In the genomic region with DNA sequence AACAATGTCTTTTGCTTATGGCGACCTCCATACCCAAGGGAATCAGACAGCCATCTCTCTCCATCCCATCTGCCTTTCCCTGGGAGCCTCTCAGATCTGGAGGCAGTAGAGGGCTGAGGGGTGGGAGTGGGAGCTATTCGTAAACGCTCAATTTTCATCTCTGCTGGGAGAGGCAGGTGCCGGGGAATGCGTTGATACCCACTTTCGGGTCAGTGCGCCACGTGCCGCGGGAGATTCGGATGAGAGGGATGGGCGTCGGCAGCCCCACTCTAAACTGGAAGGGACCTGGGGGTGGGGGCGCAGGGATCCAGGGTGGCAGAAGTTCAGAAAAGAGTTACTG, we compare ENCODE assay signal across 14 cellular contexts. TPM values are rescaled to one million over a fixed set of nuclear protein-coding genes. Genes with fewer than 3 reads are reported as not detected.
DNase-seq lines count a peak whose midpoint lies in the region; ATAC-seq and TF ChIP-seq lines count a peak whose summit lies in the region.
"Had no signal": no experiment of that assay in that cellular context is flagged by ENCODE, and none has a peak within 500 bp of the region (broad histone marks: within the 10 kb centered on the region; RNA-seq: fewer than 3 reads in every experiment).

No MANE protein-coding gene starts in this region.

- DNase-seq in cardiac muscle cell (ENCODE audit: low read depth in 1 of 2, low spot score in 1 of 2) (no peak), Right ventricle myocardium superior (no peak), type B pancreatic cell (ENCODE audit: extremely low spot score, unreplicated experiment) (no peak), OCI-LY7 (ENCODE audit: low spot score) (no peak), glomerular visceral epithelial cell (ENCODE audit: extremely low spot score) (no peak), NCI-H2196 treated with DMSO at 0.1 percent for 48 hours (lab: John Stamatoyannopoulos, UW; ENCODE audit: unreplicated experiment) (no peak)
- DNase-seq: activated CD4-positive, alpha-beta T cell treated with anti-CD3 and anti-CD28 coated beads, Interleukin-2, amount 50 U/mL, for 1 hour; GOT3; NCI-H524 treated with DMSO at 0.1 percent for 48 hours had no signal

- TF ChIP-seq CTCF in cardiac muscle cell (IDR thresholded peaks at IDR 0.05; ENCODE audit: low read depth, low read length) (no peak), brain (conservative IDR thresholded peaks at IDR 0.05) (no peak), type B pancreatic cell (conservative IDR thresholded peaks at IDR 0.05) (no peak), OCI-LY7 (conservative IDR thresholded peaks at IDR 0.05; ENCODE audit: low read length) (no peak)

- BruUV-seq in OCI-LY7 (replicated peaks; lab: Mats Ljungman, UMichigan) = no TSS peak

- CTCF ChIA-PET in OCI-LY7 (lab: Charles Lee; ENCODE audit: unreplicated experiment) = no interaction called here

- H4K20me1 ChIP-seq in OCI-LY7 (ENCODE audit: insufficient read depth, low read length) = no peaks in the 10 kb centered on the region

- peaks cover 11% of the 10 kb centered on the region for H3K4me1 ChIP-seq in cardiac muscle cell (ENCODE audit: low read depth)
- H3K4me1 ChIP-seq in muscle layer of duodenum (ENCODE audit: control insufficient read depth in 1 of 2, insufficient read depth in 2 of 2, low read length in 2 of 2) = peaks cover 0 to 22% of the 10 kb centered on the region in 2 donors
- H3K4me1 ChIP-seq in OCI-LY7 (ENCODE audit: insufficient read depth, low read length, poor library complexity, severe bottlenecking) = no peaks in the 10 kb centered on the region

- POLR2A ChIA-PET in OCI-LY7 (lab: Charles Lee) = no interaction called here

- H3K27me3 ChIP-seq in cardiac muscle cell (peaks cover 45% of the 10 kb centered on the region), muscle layer of duodenum (ENCODE audit: low read depth, low read length) (peaks cover 13% of the 10 kb centered on the region)

- no peaks in the 10 kb centered on the region for H3K9me2 ChIP-seq in OCI-LY7 (ENCODE audit: insufficient read depth, low read length)

- no peak overlapping the region for H3K4me2 ChIP-seq in OCI-LY7 (ENCODE audit: low read length)

- no peak for ATAC-seq in Right ventricle myocardium superior (ENCODE audit: poor library complexity)

- peaks cover 57% of the 10 kb centered on the region for H3K27me3 Mint-ChIP-seq in brain
- H3K27me3 Mint-ChIP-seq in type B pancreatic cell = peaks cover 76% of the 10 kb centered on the region

- H3K4me3 Mint-ChIP-seq in brain (peak overlapping the region; percentile 78 to 83 (median 80)), type B pancreatic cell (peak overlapping the region; percentile 84)

- H3K4me3 ChIP-seq in cardiac muscle cell = peak overlapping the region; percentile 28
- H3K4me3 ChIP-seq in muscle layer of duodenum (ENCODE audit: low read depth in 1 of 2, low read length in 2 of 2) = peak overlapping the region; percentile 52 to 71
- no peak overlapping the region for H3K4me3 ChIP-seq in OCI-LY7 (ENCODE audit: low read depth, low read length, poor library complexity, severe bottlenecking)

- H3K9me3 ChIP-seq in cardiac muscle cell (ENCODE audit: low read depth) = no peaks in the 10 kb centered on the region
- H3K9me3 ChIP-seq in muscle layer of duodenum (ENCODE audit: control insufficient read depth in 1 of 2, low read length in 2 of 2) = no peaks in the 10 kb centered on the region
- H3K9me3 ChIP-seq in OCI-LY7 (ENCODE audit: low read length) = no peaks in the 10 kb centered on the region
- H3K9me3 ChIP-seq: BLaER1 treated with 17β-estradiol and CSF1 and Interleukin-3, amounts not matched to agents 10 nM and 100 nM; neutrophil had no signal

- H3K4me1 Mint-ChIP-seq in brain (peaks cover 22% of the 10 kb centered on the region), type B pancreatic cell (ENCODE audit: unreplicated experiment) (peaks cover 13% of the 10 kb centered on the region)

- H3K27ac Mint-ChIP-seq in brain (peak overlapping the region in 2 of 5 experiments; percentile 46 to 58), type B pancreatic cell (no peak overlapping the region)

- H3K79me2 ChIP-seq in OCI-LY7 (ENCODE audit: insufficient read depth, low read depth, low read length) = no peaks in the 10 kb centered on the region

- no peak overlapping the region for H3K27ac ChIP-seq in cardiac muscle cell
- H3K27ac ChIP-seq in muscle layer of duodenum (ENCODE audit: low read length) = no peak overlapping the region
- H3K27ac ChIP-seq in OCI-LY7 (ENCODE audit: low read depth, low read length, poor library complexity, severe bottlenecking) = no peak overlapping the region
- H3K27ac ChIP-seq: BLaER1 treated with 17β-estradiol and CSF1 and Interleukin-3, amounts not matched to agents 10 nM and 100 nM; neutrophil had no signal

- peaks cover 0 to 17% (median 0%) of the 10 kb centered on the region in 5 experiments for H3K9me3 Mint-ChIP-seq in brain
- H3K9me3 Mint-ChIP-seq in type B pancreatic cell = no peaks in the 10 kb centered on the region

- intact Hi-C loops in Right ventricle myocardium superior (cut with DNase I) = no loop called here
- intact Hi-C loops in OCI-LY7 (cut with micrococcal nuclease; ENCODE audit: unreplicated experiment) = no loop called here

- H2AFZ ChIP-seq in OCI-LY7 (ENCODE audit: low read length) = no peak overlapping the region

- H3K36me3 ChIP-seq in cardiac muscle cell = no peaks in the 10 kb centered on the region
- H3K36me3 ChIP-seq in muscle layer of duodenum (ENCODE audit: control insufficient read depth in 1 of 2, insufficient read depth in 2 of 2, low read length in 2 of 2) = no peaks in the 10 kb centered on the region
- no peaks in the 10 kb centered on the region for H3K36me3 ChIP-seq in OCI-LY7 (ENCODE audit: insufficient read depth, low read length)
- H3K36me3 ChIP-seq: BLaER1 treated with 17β-estradiol and CSF1 and Interleukin-3, amounts not matched to agents 10 nM and 100 nM; neutrophil had no signal

- H3K36me3 Mint-ChIP-seq in brain = no peaks in the 10 kb centered on the region
- H3K36me3 Mint-ChIP-seq in type B pancreatic cell = no peaks in the 10 kb centered on the region

RNA-seq across cellular contexts. Expression of a gene that starts 1.4 kb away (rescaled TPM):
- total RNA-seq in cardiac muscle cell (3.1 and 6.6 TPM in 2 replicates), Right ventricle myocardium superior (0.48 TPM), type B pancreatic cell (ENCODE audit: low replicate concordance) (0.10 and 4.8 TPM in 2 replicates), OCI-LY7 (2022) (not detected in 2 replicates)
- polyA plus RNA-seq in cardiac muscle cell (3.8 and 4.0 TPM in 2 replicates), brain (ENCODE audit: insufficient read depth, low read depth, low replicate concordance) (4.0 TPM)
- total RNA-seq in OCI-LY7 (2014; rRNA removed; shearing (Covaris generic)) = not detected in 2 replicates
- total RNA-seq: LHCN-M2 had no signal

RNA-seq across cellular contexts. Expression of a gene that starts 21.4 kb away (rescaled TPM):
- total RNA-seq in cardiac muscle cell (12.9 and 13.0 TPM in 2 replicates), Right ventricle myocardium superior (43.5 TPM), type B pancreatic cell (ENCODE audit: low replicate concordance) (2.3 and 22.0 TPM in 2 replicates), OCI-LY7 (2022) (not detected in 2 replicates)
- polyA plus RNA-seq in cardiac muscle cell (2.2 and 2.4 TPM in 2 replicates), brain (ENCODE audit: insufficient read depth, low read depth, low replicate concordance) (1.3 TPM)
- not detected in 2 replicates for total RNA-seq in OCI-LY7 (2014; rRNA removed; shearing (Covaris generic))
